In genomic region chr3:73405853-73406252, GRCh38 we compare ENCODE assay signal across 21 cellular contexts.
DNase-seq lines count a peak whose midpoint lies in the region; ATAC-seq and TF ChIP-seq lines count a peak whose summit lies in the region.
"Had no signal": no experiment of that assay in that cellular context is flagged by ENCODE, and none has a peak within 500 bp of the region (broad histone marks: within the 10 kb centered on the region; RNA-seq: fewer than 3 reads in every experiment).

No MANE protein-coding gene starts in this region.

- H3K27me3 Mint-ChIP-seq in progenitor cell of endocrine pancreas, result no peaks in the 10 kb centered on the region

- ATAC-seq in body of pancreas (peak; percentile 47), lower lobe of right lung (no peak), GM21367 (IDR thresholded peaks at IDR 0.05; ENCODE audit: unreplicated experiment) (no peak)
- ATAC-seq: activated naive CD4-positive, alpha-beta T cell treated with anti-CD3 and anti-CD28 coated beads, Interleukin-2, amount 50 U/mL, for 72 hours; heart right ventricle; Panc1 had no signal

- H3K4me1 ChIP-seq in body of pancreas, result no peaks in the 10 kb centered on the region
- H3K4me1 ChIP-seq in lower lobe of right lung, result peaks cover 15% of the 10 kb centered on the region
- H3K4me1 ChIP-seq in subcutaneous abdominal adipose tissue (ENCODE audit: control insufficient read depth in 5 of 5, insufficient read depth in 5 of 5, low read length in 5 of 5), result peaks cover 4 to 52% (median 41%) of the 10 kb centered on the region in 5 donors
- H3K4me1 ChIP-seq: BLaER1 had no signal

- TF ChIP-seq POLR2A in body of pancreas (IDR thresholded peaks at IDR 0.05), result no peak

- intact Hi-C loops in body of pancreas (cut with DNase I) (no loop called here), lower lobe of right lung (cut with DNase I) (no loop called here)

- 46 to 55% methylated on average over 4 of the region's 4 CpGs for WGBS in body of pancreas, 2 donors

- H3K4me3 Mint-ChIP-seq in progenitor cell of endocrine pancreas (ENCODE audit: low read depth), result no peak overlapping the region
- H3K4me3 Mint-ChIP-seq: dendritic cell treated with granulocyte-macrophage colony-stimulating factor and Interleukin-4, amounts not matched to agents 40 ng/mL and 50 ng/mL, for 4 days had no signal

- TF ChIP-seq CTCF in body of pancreas (IDR thresholded peaks at IDR 0.05) (no peak), lower lobe of right lung (IDR thresholded peaks at IDR 0.05) (no peak), progenitor cell of endocrine pancreas (IDR thresholded peaks at IDR 0.05; ENCODE audit: unreplicated experiment) (no peak), RWPE1 (conservative IDR thresholded peaks at IDR 0.05; ENCODE audit: low read depth) (no peak)

- no peaks in the 10 kb centered on the region for H3K9me3 Mint-ChIP-seq in progenitor cell of endocrine pancreas (ENCODE audit: low read depth)
- H3K9me3 Mint-ChIP-seq: activated naive CD4-positive, alpha-beta T cell treated with anti-CD3 and anti-CD28 coated beads, Interleukin-2, amount 50 U/mL, for 72 hours; dendritic cell treated with granulocyte-macrophage colony-stimulating factor and Interleukin-4, amounts not matched to agents 40 ng/mL and 50 ng/mL, for 4 days had no signal

- H3K4me3 ChIP-seq in body of pancreas (no peak overlapping the region), lower lobe of right lung (no peak overlapping the region), subcutaneous abdominal adipose tissue (ENCODE audit: low read depth in 1 of 5, low read length in 5 of 5) (peak overlapping the region in 2 of 5 donors; percentile 7 to 22)
- H3K4me3 ChIP-seq: BLaER1, heart right ventricle, SK-N-MC had no signal

- no peak overlapping the region for H3K9ac ChIP-seq in subcutaneous abdominal adipose tissue (ENCODE audit: low read length in 5 of 5)
- H3K9ac ChIP-seq: BLaER1 had no signal

- H3K27me3 ChIP-seq in body of pancreas (no peaks in the 10 kb centered on the region), lower lobe of right lung (ENCODE audit: low read depth) (no peaks in the 10 kb centered on the region), subcutaneous abdominal adipose tissue (ENCODE audit: control insufficient read depth in 5 of 5, insufficient read depth in 4 of 5, low read length in 5 of 5) (no peaks in the 10 kb centered on the region)
- H3K27me3 ChIP-seq: BLaER1, heart right ventricle had no signal

- H3K9me3 ChIP-seq in body of pancreas (no peaks in the 10 kb centered on the region), lower lobe of right lung (no peaks in the 10 kb centered on the region), subcutaneous abdominal adipose tissue (ENCODE audit: control insufficient read depth in 5 of 5, low read length in 5 of 5) (no peaks in the 10 kb centered on the region)
- H3K9me3 ChIP-seq: BLaER1, heart right ventricle had no signal

- H3K27ac Mint-ChIP-seq in progenitor cell of endocrine pancreas, result no peak overlapping the region
- H3K27ac Mint-ChIP-seq: activated naive CD4-positive, alpha-beta T cell treated with anti-CD3 and anti-CD28 coated beads, Interleukin-2, amount 50 U/mL, for 72 hours; dendritic cell treated with granulocyte-macrophage colony-stimulating factor and Interleukin-4, amounts not matched to agents 40 ng/mL and 50 ng/mL, for 4 days had no signal

- peaks cover 7% of the 10 kb centered on the region for H3K36me3 Mint-ChIP-seq in progenitor cell of endocrine pancreas (ENCODE audit: insufficient read depth)
- H3K36me3 Mint-ChIP-seq: activated naive CD4-positive, alpha-beta T cell treated with anti-CD3 and anti-CD28 coated beads, Interleukin-2, amount 50 U/mL, for 72 hours had no signal

- no peaks in the 10 kb centered on the region for H3K4me1 Mint-ChIP-seq in progenitor cell of endocrine pancreas (ENCODE audit: low read depth)

- POLR2A ChIA-PET in RWPE1 (lab: Yijun Ruan, JAX; ENCODE audit: low non-redundant PET), result no interaction called here

- peak; percentile 60 for DNase-seq in EH (ENCODE audit: low read depth)
- no peak for DNase-seq in body of pancreas
- DNase-seq in lower lobe of right lung, result no peak
- DNase-seq in progenitor cell of endocrine pancreas (ENCODE audit: low spot score, unreplicated experiment), result no peak
- no peak for DNase-seq in RWPE1 (ENCODE audit: low spot score)
- no peak for DNase-seq in nucleus accumbens (lab: John Stamatoyannopoulos, UW)
- DNase-seq: activated CD4-positive, CD25-positive, alpha-beta regulatory T cell; activated CD8-positive, alpha-beta memory T cell treated with anti-CD3 and anti-CD28 coated beads for 24 hours; GF-D8; heart right ventricle; Karpas-422; NCI-H774; stimulated activated CD4-positive, alpha-beta T cell treated with anti-CD3 and anti-CD28 coated beads, Interleukin-2, amount 100 ng/mL, for 24 hours; T-helper 9 cell had no signal

- H3K36me3 ChIP-seq in body of pancreas (replicated peaks in 1 of 2; ENCODE audit: insufficient read depth in 1 of 2, low read depth in 2 of 2), result no peaks in the 10 kb centered on the region
- H3K36me3 ChIP-seq in lower lobe of right lung, result no peaks in the 10 kb centered on the region
- peaks cover 0 to 7% (median 3%) of the 10 kb centered on the region in 5 donors for H3K36me3 ChIP-seq in subcutaneous abdominal adipose tissue (ENCODE audit: control insufficient read depth in 5 of 5, insufficient read depth in 5 of 5, low read length in 5 of 5)
- H3K36me3 ChIP-seq: BLaER1 had no signal

- CTCF ChIA-PET in RWPE1 (lab: Yijun Ruan, JAX), result no interaction called here

- no peak overlapping the region for H3K27ac ChIP-seq in body of pancreas
- H3K27ac ChIP-seq in lower lobe of right lung, result peak overlapping the region; percentile 31
- peak overlapping the region; percentile 76 for H3K27ac ChIP-seq in subcutaneous abdominal adipose tissue (ENCODE audit: low read depth, low read length)
- H3K27ac ChIP-seq in RWPE1, result no peak overlapping the region
- H3K27ac ChIP-seq: BLaER1, SK-N-MC had no signal

Comparison
In these comparisons a context has a peak if more than half of its experiments do, and no peak if none do; other contexts are left out.
1. H3K27ac ChIP-seq: peak in lower lobe of right lung (single experiment) and subcutaneous abdominal adipose tissue (single experiment); none in body of pancreas (0 of 4) and RWPE1 (single experiment).